18 cellular contexts compared by ENCODE assay signal in genomic region chr14:22384167-22384549, GRCh38.
DNase-seq lines count a peak whose midpoint lies in the region; ATAC-seq, FAIRE-seq and TF ChIP-seq lines count a peak whose summit lies in the region.
"Had no signal": no experiment of that assay in that cellular context is flagged by ENCODE, and none has a peak within 500 bp of the region (broad histone marks: within the 10 kb centered on the region; RNA-seq: fewer than 3 reads in every experiment).

No MANE protein-coding gene starts in this region.

- ATAC-seq in GM19025 (IDR thresholded peaks at IDR 0.05; ENCODE audit: low read depth, unreplicated experiment) (peak; percentile 3), HG02763 (IDR thresholded peaks at IDR 0.05; ENCODE audit: unreplicated experiment) (peak; percentile 1), HepG2 (no peak)
- ATAC-seq: activated CD8-positive, alpha-beta memory T cell treated with anti-CD3 and anti-CD28 coated beads, Interleukin-2, amount 10 ng/mL, durations not matched to agents 7 days and 5 days; left colon had no signal

- no peak overlapping the region for H3K4me3 ChIP-seq in neuronal stem cell (ENCODE audit: low read length in 2 of 2)
- no peak overlapping the region for H3K4me3 ChIP-seq in HepG2 (replicated peaks in 1 of 3; ENCODE audit: insufficient read depth in 1 of 3, low read depth in 2 of 3, low read length in 3 of 3)
- H3K4me3 ChIP-seq: ovary, tibial artery had no signal

- BruUV-seq in HepG2 (replicated peaks; lab: Mats Ljungman, UMichigan) = no TSS peak

- H3K9ac ChIP-seq in neuronal stem cell (ENCODE audit: low read depth, low read length, poor library complexity) (no peak overlapping the region), HepG2 (ENCODE audit: insufficient read depth, low read depth, low read length) (no peak overlapping the region)

- H3K9me3 ChIP-seq in neuronal stem cell (replicated peaks in 1 of 2; ENCODE audit: control insufficient read depth in 2 of 2, insufficient read depth in 1 of 2, low read depth in 1 of 2, low read length in 2 of 2) (no peaks in the 10 kb centered on the region), HepG2 (ENCODE audit: low read length) (no peaks in the 10 kb centered on the region)
- H3K9me3 ChIP-seq: ovary, tibial artery had no signal

- peak overlapping the region; percentile 97 to 99 (median 97) for H3K27ac Mint-ChIP-seq in IgD-negative memory B cell
- H3K27ac Mint-ChIP-seq in activated CD4-positive, alpha-beta T cell treated with anti-CD3 and anti-CD28 coated beads, Interleukin-2, amount 10 ng/mL, durations not matched to agents 24 days and 14 days = no peak overlapping the region
- H3K27ac Mint-ChIP-seq: activated CD8-positive, alpha-beta memory T cell treated with anti-CD3 and anti-CD28 coated beads, Interleukin-2, amount 10 ng/mL, durations not matched to agents 7 days and 5 days had no signal

- no CpG with 5 or more reads among the region's 2 CpGs for WGBS in neuronal stem cell (ENCODE audit: extremely low coverage in 2 of 2, insufficient read length in 2 of 2, insufficient replicate concordance in 1 of 2), 2 donors
- WGBS in HepG2 (ENCODE audit: low lambda C conversion rate) = 46% methylated on average over 2 of the region's 2 CpGs

- H4K91ac ChIP-seq in neuronal stem cell (ENCODE audit: low read depth, low read length, poor library complexity) = no peak overlapping the region

- no peak overlapping the region for H3K23ac ChIP-seq in neuronal stem cell (ENCODE audit: low read depth, low read length, poor library complexity)

- H3K27me3 ChIP-seq in neuronal stem cell (ENCODE audit: control insufficient read depth in 3 of 3, insufficient read depth in 3 of 3, low read depth in 1 of 3, low read length in 3 of 3) (peaks cover 0 to 39% (median 0%) of the 10 kb centered on the region in 3 experiments), HepG2 (ENCODE audit: control insufficient read depth in 1 of 2, insufficient read depth in 2 of 2, low read length in 2 of 2) (peaks cover 1 to 10% of the 10 kb centered on the region in 2 experiments; a peak in 2 of 5 replicates)
- H3K27me3 ChIP-seq: ovary had no signal

- intact Hi-C loops in HepG2 (cut with micrococcal nuclease; ENCODE audit: unreplicated experiment) = loop anchor here (10.0 kb wide), 1 partner anchor 271 kb away; no protein-coding TSS in a partner anchor
- intact Hi-C loops in activated CD4-positive, alpha-beta T cell treated with anti-CD3 and anti-CD28 coated beads, Interleukin-2, amount 10 ng/mL, durations not matched to agents 24 days and 14 days (cut with micrococcal nuclease) = loop anchor here (5.0 kb wide), 1 partner anchor 67 kb away; no protein-coding TSS in a partner anchor

- H3K27me3 Mint-ChIP-seq in IgD-negative memory B cell = peaks cover 3% of the 10 kb centered on the region
- H3K27me3 Mint-ChIP-seq in activated CD4-positive, alpha-beta T cell treated with anti-CD3 and anti-CD28 coated beads, Interleukin-2, amount 10 ng/mL, durations not matched to agents 24 days and 14 days = no peaks in the 10 kb centered on the region
- H3K27me3 Mint-ChIP-seq: activated CD8-positive, alpha-beta memory T cell treated with anti-CD3 and anti-CD28 coated beads, Interleukin-2, amount 10 ng/mL, durations not matched to agents 7 days and 5 days had no signal

- H3K9me3 Mint-ChIP-seq in IgD-negative memory B cell = no peaks in the 10 kb centered on the region
- no peaks in the 10 kb centered on the region for H3K9me3 Mint-ChIP-seq in activated CD4-positive, alpha-beta T cell treated with anti-CD3 and anti-CD28 coated beads, Interleukin-2, amount 10 ng/mL, durations not matched to agents 24 days and 14 days
- H3K9me3 Mint-ChIP-seq: T-helper 2 cell treated with Interferon-gamma antibody and Interleukin-4, amounts not matched to agents 5 μg/mL and 100 μg/mL, for 36 hours had no signal

- no peak for DNase-seq in neuronal stem cell (ENCODE audit: low spot score)
- DNase-seq in HepG2 (ENCODE audit: low spot score) = no peak
- no peak for DNase-seq in activated CD4-positive, alpha-beta T cell treated with anti-CD3 and anti-CD28 coated beads, Interleukin-2, amount 10 ng/mL, durations not matched to agents 24 days and 14 days
- no peak for DNase-seq in NCI-H226
- DNase-seq: activated CD4-positive, CD25-positive, alpha-beta regulatory T cell treated with anti-CD3 and anti-CD28 coated beads, Interleukin-2, amount 50 U/mL, for 72 hours; activated CD8-positive, alpha-beta memory T cell treated with anti-CD3 and anti-CD28 coated beads, Interleukin-2, amount 10 ng/mL, durations not matched to agents 7 days and 5 days; amniotic stem cell; left colon; NCI-H1417; ovary; Right ventricle myocardium superior; tibial artery had no signal

- in situ Hi-C loops in HepG2 (cut with HindIII; ENCODE audit: extremely low pct_ligation_motif_present, low pct_unique_long_range_greater_than_20kb) = no loop called here

- no peak overlapping the region for H4K8ac ChIP-seq in neuronal stem cell (ENCODE audit: low read depth, low read length)

- no peak overlapping the region for H3K18ac ChIP-seq in neuronal stem cell (ENCODE audit: low read length)

- peak overlapping the region in 3 of 4 donors; percentile 41 to 69 (median 41) for H3K4me3 Mint-ChIP-seq in IgD-negative memory B cell
- H3K4me3 Mint-ChIP-seq in activated CD4-positive, alpha-beta T cell treated with anti-CD3 and anti-CD28 coated beads, Interleukin-2, amount 10 ng/mL, durations not matched to agents 24 days and 14 days = no peak overlapping the region
- H3K4me3 Mint-ChIP-seq: activated CD8-positive, alpha-beta memory T cell treated with anti-CD3 and anti-CD28 coated beads, Interleukin-2, amount 10 ng/mL, durations not matched to agents 7 days and 5 days; T-helper 2 cell treated with Interferon-gamma antibody and Interleukin-4, amounts not matched to agents 5 μg/mL and 100 μg/mL, for 36 hours had no signal

- H3K4me2 ChIP-seq in neuronal stem cell (ENCODE audit: insufficient read depth, low read length, poor library complexity, severe bottlenecking) = no peak overlapping the region
- H3K4me2 ChIP-seq in HepG2 (ENCODE audit: low read depth, low read length) = no peak overlapping the region

- peaks cover 36 to 59% (median 50%) of the 10 kb centered on the region in 3 donors for H3K4me1 Mint-ChIP-seq in IgD-negative memory B cell
- no peaks in the 10 kb centered on the region for H3K4me1 Mint-ChIP-seq in activated CD4-positive, alpha-beta T cell treated with anti-CD3 and anti-CD28 coated beads, Interleukin-2, amount 10 ng/mL, durations not matched to agents 24 days and 14 days
- H3K4me1 Mint-ChIP-seq: activated CD8-positive, alpha-beta memory T cell treated with anti-CD3 and anti-CD28 coated beads, Interleukin-2, amount 10 ng/mL, durations not matched to agents 7 days and 5 days had no signal

- no peaks in the 10 kb centered on the region for H3K36me3 ChIP-seq in neuronal stem cell (replicated peaks in 1 of 2; ENCODE audit: control insufficient read depth in 2 of 2, insufficient read depth in 2 of 2, low read length in 2 of 2)
- H3K36me3 ChIP-seq in HepG2 (replicated peaks in 1 of 2; ENCODE audit: control insufficient read depth in 1 of 2, insufficient read depth in 2 of 2, low read length in 2 of 2) = no peaks in the 10 kb centered on the region
- H3K36me3 ChIP-seq: ovary, tibial artery had no signal

- no peak overlapping the region for H2BK12ac ChIP-seq in neuronal stem cell (ENCODE audit: low read length)

- H3K36me3 Mint-ChIP-seq in IgD-negative memory B cell = no peaks in the 10 kb centered on the region
- H3K36me3 Mint-ChIP-seq in activated CD4-positive, alpha-beta T cell treated with anti-CD3 and anti-CD28 coated beads, Interleukin-2, amount 10 ng/mL, durations not matched to agents 24 days and 14 days (ENCODE audit: low read depth) = no peaks in the 10 kb centered on the region
- H3K36me3 Mint-ChIP-seq: activated CD8-positive, alpha-beta memory T cell treated with anti-CD3 and anti-CD28 coated beads, Interleukin-2, amount 10 ng/mL, durations not matched to agents 7 days and 5 days had no signal

- TF ChIP-seq EP300 in HepG2 (IDR thresholded peaks at IDR 0.05; ENCODE audit: low read depth in 2 of 2, low read length in 2 of 2) = no peak
- no peak for TF ChIP-seq EP300 in HepG2 (CRISPR knock-in tag; IDR thresholded peaks at IDR 0.05; ENCODE audit: borderline replicate concordance)

- no peaks in the 10 kb centered on the region for H3K79me2 ChIP-seq in HepG2 (ENCODE audit: insufficient read depth, low read length)

- H3K4ac ChIP-seq in neuronal stem cell (ENCODE audit: low read length) = no peak overlapping the region

- H3K4me1 ChIP-seq in neuronal stem cell (ENCODE audit: control insufficient read depth in 2 of 2, insufficient read depth in 1 of 2, low read depth in 1 of 2, low read length in 2 of 2) = peaks cover 2% of the 10 kb centered on the region in 2 donors
- H3K4me1 ChIP-seq in HepG2 (ENCODE audit: insufficient read depth, low read length) = no peaks in the 10 kb centered on the region

- TF ChIP-seq POLR2A in HepG2 (IDR thresholded peaks at IDR 0.05; ENCODE audit: insufficient read depth in 1 of 2, low read depth in 2 of 2, low read length in 2 of 2) = no peak

- FAIRE-seq in HepG2 (lab: Jason Lieb, UNC) = no peak
- FAIRE-seq: D721Med, H54 had no signal

- TF ChIP-seq CTCF in HepG2 (CRISPR knock-in tag; IDR thresholded peaks at IDR 0.05) = no peak

- H2AK5ac ChIP-seq in neuronal stem cell (ENCODE audit: low read depth, low read length) = peak overlapping the region; percentile 17

- no peak overlapping the region for H2AFZ ChIP-seq in neuronal stem cell (ENCODE audit: low read length)
- H2AFZ ChIP-seq in HepG2 (ENCODE audit: low read length) = no peak overlapping the region

- H3K79me1 ChIP-seq in neuronal stem cell (ENCODE audit: low read depth, low read length) = no peaks in the 10 kb centered on the region

- no peak overlapping the region for H2BK5ac ChIP-seq in neuronal stem cell (ENCODE audit: low read length)

- H2BK15ac ChIP-seq in neuronal stem cell (ENCODE audit: low read length) = no peak overlapping the region

- H4K20me1 ChIP-seq in HepG2 (ENCODE audit: insufficient read depth, low read length) = no peaks in the 10 kb centered on the region

- no peak overlapping the region for H2BK120ac ChIP-seq in neuronal stem cell (ENCODE audit: low read depth, low read length)

- no peak for TF ChIP-seq RAD21 in HepG2 (CRISPR knock-in tag; IDR thresholded peaks at IDR 0.05)

- POLR2A ChIA-PET in HepG2 (lab: Yijun Ruan, JAX) = no interaction called here

- H3K14ac ChIP-seq in neuronal stem cell (ENCODE audit: low read length) = no peak overlapping the region

- CTCF ChIA-PET in HepG2 (lab: Yijun Ruan, JAX; ENCODE audit: low intra/inter-chr PET ratio, low total read pairs) = no interaction called here

- H3K27ac ChIP-seq in neuronal stem cell (replicated peaks; ENCODE audit: low read length) = no peak overlapping the region
- no peak overlapping the region for H3K27ac ChIP-seq in HepG2 (ENCODE audit: extremely low read length, insufficient read depth, low read length)
- H3K27ac ChIP-seq: ovary, tibial artery had no signal

TF ChIP-seq in HepG2, 621 proteins besides CTCF, POLR2A, EP300 and RAD21 (continues in another document):
- no peak for TF ChIP-seq MTF2 (CRISPR knock-in tag; IDR thresholded peaks at IDR 0.05; ENCODE audit: borderline replicate concordance)
- no peak for TF ChIP-seq ZNF841 (CRISPR knock-in tag; IDR thresholded peaks at IDR 0.05; ENCODE audit: borderline replicate concordance)
- TF ChIP-seq NFE2L2 (IDR thresholded peaks at IDR 0.05; ENCODE audit: low read length) = no peak
- TF ChIP-seq ZNF749 (CRISPR knock-in tag; IDR thresholded peaks at IDR 0.05; ENCODE audit: borderline replicate concordance) = no peak
- TF ChIP-seq ZNF678 (CRISPR knock-in tag; IDR thresholded peaks at IDR 0.05) = no peak
